ENCODE assay signal across 26 cellular contexts in the genomic region with DNA sequence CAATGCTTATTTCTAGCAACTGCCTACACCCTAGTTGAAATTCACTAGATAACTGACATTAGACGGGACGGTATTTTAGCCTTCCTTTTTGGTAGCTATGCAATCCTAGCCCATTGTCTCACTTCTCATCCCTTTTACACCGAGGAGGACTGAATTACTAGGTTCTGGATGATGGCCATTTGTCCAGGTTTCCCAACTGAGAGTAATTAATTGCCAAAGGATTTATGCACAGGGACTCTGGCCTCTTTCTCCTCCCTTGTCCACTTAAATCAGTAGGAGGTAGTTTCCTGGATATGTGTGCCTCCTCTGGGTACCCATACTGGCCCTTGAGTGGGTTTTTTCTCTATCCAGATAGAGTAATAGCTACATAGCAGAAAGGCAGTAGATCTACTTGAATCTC.
"Had no signal": no experiment of that assay in that cellular context is flagged by ENCODE, and none has a peak within 500 bp of the region (broad histone marks: within the 10 kb centered on the region; RNA-seq: fewer than 3 reads in every experiment).

No MANE protein-coding gene starts in this region.

- H3K4me1 ChIP-seq: SJCRH30 had no signal

- ATAC-seq: K562, Panc1, PC-3, Right ventricle myocardium inferior, SK-N-SH treated with all-trans-retinoic acid at 6 μM for 48 hours had no signal

- H3K4me3 ChIP-seq: K562, SJCRH30 had no signal

- DNase-seq: Kasumi-1; MM.1S; NCI-H1105 treated with DMSO at 0.1 percent for 48 hours; NCI-H1417 treated with DMSO at 0.1 percent for 48 hours; NCI-H146; NCI-H1694 treated with DMSO at 0.1 percent for 48 hours; NCI-H1930; NCI-H2081; NCI-H2107; NCI-H2227 treated with DMSO at 0.1 percent for 48 hours; NCI-H446 treated with DMSO at 0.1 percent for 48 hours; NCI-H510A treated with DMSO at 0.1 percent for 48 hours; NCI-H526; NCI-H748 treated with DMSO at 0.1 percent for 48 hours; NK-92 treated with Interleukin-12 subunit alpha and Interleukin-12 subunit beta, amount 100 ng/mL, for 24 hours; PC-3; SHP77 treated with DMSO at 0.1 percent for 48 hours; SJCRH30 had no signal

- H3K27ac ChIP-seq: HL-60, KMS-11, SJCRH30 had no signal

- H3K4me2 ChIP-seq: KMS-11 had no signal

- H3K9ac ChIP-seq: KMS-11 had no signal

- H3K27me3 Mint-ChIP-seq: IgD-negative memory B cell had no signal

- H3K9me3 ChIP-seq: SJCRH30 had no signal

- H3K9me3 Mint-ChIP-seq: IgD-negative memory B cell had no signal

- H3K36me3 ChIP-seq: SJCRH30 had no signal

- FAIRE-seq: HTR-8/SVneo, K562 had no signal

- H3K4me1 Mint-ChIP-seq: IgD-negative memory B cell had no signal

- H3K27me3 ChIP-seq: SJCRH30 had no signal

- H3K36me3 Mint-ChIP-seq: IgD-negative memory B cell had no signal

- H3K4me3 Mint-ChIP-seq: IgD-negative memory B cell had no signal
